Comparison of ENCODE assay signal across 1 cellular context in the genomic region with DNA sequence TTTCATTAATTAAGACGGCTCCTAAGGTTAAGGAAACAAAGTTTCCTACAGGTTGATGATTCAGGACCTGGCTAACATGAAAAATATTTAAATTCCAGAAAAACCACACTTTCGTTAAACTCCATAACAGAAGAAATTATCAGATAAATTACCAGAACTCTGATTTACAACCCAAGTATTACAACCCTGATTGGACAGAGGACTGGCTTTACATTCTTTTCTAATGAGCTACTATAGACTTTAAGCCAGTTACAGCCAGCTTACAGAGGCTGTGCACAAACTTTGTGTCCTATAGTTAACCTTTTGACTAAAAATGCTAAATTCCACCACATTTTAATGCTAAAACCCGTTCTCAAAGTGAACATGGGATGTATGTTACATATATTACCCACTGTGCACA.
TF ChIP-seq lines count a peak whose summit lies in the region.

No MANE protein-coding gene starts in this region.

TF ChIP-seq in SK-N-SH, 30 proteins besides CTCF, POLR2A, EP300 and RAD21 (continued from another document):
- TF ChIP-seq, protein P1, sequence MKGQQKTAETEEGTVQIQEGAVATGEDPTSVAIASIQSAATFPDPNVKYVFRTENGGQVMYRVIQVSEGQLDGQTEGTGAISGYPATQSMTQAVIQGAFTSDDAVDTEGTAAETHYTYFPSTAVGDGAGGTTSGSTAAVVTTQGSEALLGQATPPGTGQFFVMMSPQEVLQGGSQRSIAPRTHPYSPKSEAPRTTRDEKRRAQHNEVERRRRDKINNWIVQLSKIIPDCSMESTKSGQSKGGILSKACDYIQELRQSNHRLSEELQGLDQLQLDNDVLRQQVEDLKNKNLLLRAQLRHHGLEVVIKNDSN (IDR thresholded peaks at IDR 0.05; ENCODE audit: borderline replicate concordance, low read depth): no peak
- TF ChIP-seq MXI1 (IDR thresholded peaks at IDR 0.05; ENCODE audit: low read depth, low read length) (no peak), YY1 (IDR thresholded peaks at IDR 0.05; ENCODE audit: low read depth) (no peak)
